1 cellular context compared by ENCODE assay signal in genomic region chr16:56226840-56227525, GRCh38.
TF ChIP-seq lines count a peak whose summit lies in the region.

No MANE protein-coding gene starts in this region.

TF ChIP-seq in GM23338, 12 proteins besides CTCF, POLR2A, EP300 and RAD21 (continued from another document):
- TF ChIP-seq ZNF462 (CRISPR knock-in tag; IDR thresholded peaks at IDR 0.05) (no peak), EZH2phosphoT487 (IDR thresholded peaks at IDR 0.05; ENCODE audit: unreplicated experiment) (no peak), JUNB (IDR thresholded peaks at IDR 0.05; ENCODE audit: unreplicated experiment) (no peak), POLR2AphosphoS5 (IDR thresholded peaks at IDR 0.05; ENCODE audit: low read depth) (no peak), REST (IDR thresholded peaks at IDR 0.05; ENCODE audit: unreplicated experiment) (no peak), ETS1 (IDR thresholded peaks at IDR 0.05) (no peak)
